14 cellular contexts compared by ENCODE assay signal in genomic region chr9:98805506-98806272, GRCh38. TPM values are rescaled to one million over a fixed set of nuclear protein-coding genes. Genes with fewer than 3 reads are reported as not detected.
DNase-seq lines count a peak whose midpoint lies in the region; ATAC-seq and TF ChIP-seq lines count a peak whose summit lies in the region.
"Had no signal": no experiment of that assay in that cellular context is flagged by ENCODE, and none has a peak within 500 bp of the region (broad histone marks: within the 10 kb centered on the region; RNA-seq: fewer than 3 reads in every experiment).

No MANE protein-coding gene starts in this region.

- H3K4me3 ChIP-seq in PC-9 (no peak overlapping the region), esophagus squamous epithelium (no peak overlapping the region), trophoblast cell (ENCODE audit: low read depth, low read length) (no peak overlapping the region)
- H3K4me3 ChIP-seq: breast epithelium had no signal

- TF ChIP-seq CTCF in PC-9 (conservative IDR thresholded peaks at IDR 0.05) (no peak), esophagus squamous epithelium (IDR thresholded peaks at IDR 0.05) (no peak)

- no peak overlapping the region for H2BK120ac ChIP-seq in trophoblast cell (ENCODE audit: insufficient read depth, low read length, poor library complexity)

- CTCF ChIA-PET in PC-9 (lab: Charles Lee) (interaction anchor here (1.0 to 1.3 kb wide), 3 partner anchors 43 to 335 kb away, joined by 3 to 6 read pairs (median 5); no protein-coding TSS in a partner anchor), T-cell (lab: Charles Lee) (no interaction called here)

- no peaks in the 10 kb centered on the region for H3K36me3 Mint-ChIP-seq in T-cell

- DNase-seq in GM03348 (ENCODE audit: low spot score) (peak; percentile 62), PC-9 (peak in 1 of 2 experiments; percentile 88), esophagus squamous epithelium (lab: John Stamatoyannopoulos, UW) (no peak), trophoblast cell (peak; percentile 85 to 87), germinal center (ENCODE audit: low spot score) (no peak), T-cell (no peak), KG1 (lab: John Stamatoyannopoulos, UW) (no peak), DMS153 (lab: John Stamatoyannopoulos, UW) (no peak)
- DNase-seq: activated effector memory CD4-positive, alpha-beta T cell treated with Interleukin-2 at 50 U/mL for 16 hours; stimulated activated CD4-positive, alpha-beta T cell treated with anti-CD3 and anti-CD28 coated beads, Interleukin-4, amount 100 ng/mL, for 24 hours; T-helper 2 cell had no signal

- H4K20me1 ChIP-seq in PC-9 (ENCODE audit: insufficient read depth): no peaks in the 10 kb centered on the region

- peaks cover 19% of the 10 kb centered on the region for H3K79me2 ChIP-seq in PC-9 (ENCODE audit: low read depth)
- no peaks in the 10 kb centered on the region for H3K79me2 ChIP-seq in trophoblast cell (ENCODE audit: control insufficient read depth, insufficient read depth, low read length, poor library complexity)

- no peak overlapping the region for H2AFZ ChIP-seq in PC-9
- no peak overlapping the region for H2AFZ ChIP-seq in trophoblast cell (ENCODE audit: insufficient read depth, low read length, poor library complexity)

- H2AK5ac ChIP-seq in trophoblast cell (ENCODE audit: low read length): no peak overlapping the region

- H3K4ac ChIP-seq in trophoblast cell (ENCODE audit: low read depth, low read length): no peak overlapping the region

- no peak overlapping the region for H3K27ac Mint-ChIP-seq in T-cell
- H3K27ac Mint-ChIP-seq: stimulated activated naive CD8-positive, alpha-beta T cell treated with anti-CD3 and anti-CD28 coated beads, Interleukin-15, Interleukin-2, amounts not matched to agents 100 ng/mL and 50 ng/mL, for 24 hours had no signal

- no peak overlapping the region for H4K91ac ChIP-seq in trophoblast cell (ENCODE audit: low read depth, low read length)

- H3K4me2 ChIP-seq in PC-9 (peak overlapping the region; percentile 84), trophoblast cell (ENCODE audit: low read length) (no peak overlapping the region)
- H3K4me2 ChIP-seq: KMS-11 had no signal

- no peak overlapping the region for H2BK12ac ChIP-seq in trophoblast cell (ENCODE audit: low read length)

- H3K79me1 ChIP-seq in trophoblast cell (ENCODE audit: low read length): no peaks in the 10 kb centered on the region

- H3K27me3 ChIP-seq in PC-9 (ENCODE audit: insufficient read depth, low read depth) (no peaks in the 10 kb centered on the region), esophagus squamous epithelium (no peaks in the 10 kb centered on the region), trophoblast cell (ENCODE audit: insufficient read depth, low read length) (no peaks in the 10 kb centered on the region)

- H3K36me3 ChIP-seq in PC-9 (ENCODE audit: low read depth): no peaks in the 10 kb centered on the region
- H3K36me3 ChIP-seq in esophagus squamous epithelium: no peaks in the 10 kb centered on the region
- no peaks in the 10 kb centered on the region for H3K36me3 ChIP-seq in trophoblast cell (ENCODE audit: control insufficient read depth in 1 of 2, insufficient read depth in 2 of 2, low read length in 2 of 2)
- H3K36me3 ChIP-seq: breast epithelium had no signal

- no TSS peak for BruUV-seq in PC-9 (replicated peaks; lab: Mats Ljungman, UMichigan)

- TF ChIP-seq POLR2A in esophagus squamous epithelium (IDR thresholded peaks at IDR 0.05): no peak

- H3K9ac ChIP-seq in trophoblast cell (ENCODE audit: low read length): no peak overlapping the region
- H3K9ac ChIP-seq: KMS-11 had no signal

- peaks cover 28 to 31% (median 28%) of the 10 kb centered on the region in 3 donors for H3K4me1 Mint-ChIP-seq in T-cell

- H3K4me1 ChIP-seq in PC-9 (replicated peaks; ENCODE audit: insufficient read depth) (peaks cover 86% of the 10 kb centered on the region), esophagus squamous epithelium (peaks cover 21 to 95% (median 48%) of the 10 kb centered on the region in 3 donors), trophoblast cell (ENCODE audit: control insufficient read depth in 1 of 2, insufficient read depth in 2 of 2, low read length in 2 of 2) (peaks cover 11 to 17% of the 10 kb centered on the region in 2 experiments)

- H3K9me3 Mint-ChIP-seq in T-cell: no peaks in the 10 kb centered on the region
- H3K9me3 Mint-ChIP-seq: stimulated activated naive CD8-positive, alpha-beta T cell treated with anti-CD3 and anti-CD28 coated beads, Interleukin-15, Interleukin-2, amounts not matched to agents 100 ng/mL and 50 ng/mL, for 24 hours had no signal

- H4K8ac ChIP-seq in trophoblast cell (ENCODE audit: low read depth, low read length): no peak overlapping the region

- 39 to 46% methylated on average over 4 to 6 of the region's 8 CpGs for WGBS in esophagus squamous epithelium, 2 donors
- no CpG with 5 or more reads among the region's 8 CpGs for WGBS in trophoblast cell (ENCODE audit: extremely low coverage, insufficient coverage, insufficient read length)

- POLR2A ChIA-PET in PC-9 (lab: Charles Lee; ENCODE audit: unreplicated experiment) (no interaction called here), T-cell (lab: Charles Lee) (no interaction called here)

- H2BK5ac ChIP-seq in trophoblast cell (ENCODE audit: low read depth, low read length, poor library complexity): no peak overlapping the region

- no peak overlapping the region for H3K14ac ChIP-seq in trophoblast cell (ENCODE audit: low read length)

- H3K9me3 ChIP-seq in PC-9 (ENCODE audit: insufficient read depth, low read depth): no peaks in the 10 kb centered on the region
- H3K9me3 ChIP-seq in esophagus squamous epithelium: no peaks in the 10 kb centered on the region
- H3K9me3 ChIP-seq in trophoblast cell (ENCODE audit: insufficient read depth, low read depth, low read length): no peaks in the 10 kb centered on the region
- H3K9me3 ChIP-seq: breast epithelium had no signal

- peak overlapping the region in 1 of 3 donors; percentile 88 for H3K4me3 Mint-ChIP-seq in T-cell
- H3K4me3 Mint-ChIP-seq: stimulated activated naive CD8-positive, alpha-beta T cell treated with anti-CD3 and anti-CD28 coated beads, Interleukin-15, Interleukin-2, amounts not matched to agents 100 ng/mL and 50 ng/mL, for 24 hours had no signal

- peaks cover 4 to 6% of the 10 kb centered on the region in 2 donors for H3K27me3 Mint-ChIP-seq in T-cell

- no peaks in the 10 kb centered on the region for H3K9me2 ChIP-seq in PC-9 (ENCODE audit: insufficient read depth)

- no peak overlapping the region for H3K23ac ChIP-seq in trophoblast cell (ENCODE audit: low read length)

- H3F3A ChIP-seq in PC-9 (ENCODE audit: insufficient read depth, low read depth): peaks cover 66% of the 10 kb centered on the region

- no peak overlapping the region for H3K18ac ChIP-seq in trophoblast cell (ENCODE audit: low read length)

- H3K27ac ChIP-seq in PC-9 (0 out of 2 replicates have a peak overlapping the region, but pooled peaks have one; percentile 13), esophagus squamous epithelium (peak overlapping the region; percentile 34 to 83 (median 68)), trophoblast cell (ENCODE audit: low read depth, low read length) (no peak overlapping the region)
- H3K27ac ChIP-seq: KMS-11 had no signal

- H4K12ac ChIP-seq in trophoblast cell (ENCODE audit: low read depth, low read length): no peak overlapping the region

- intact Hi-C loops in PC-9 (cut with micrococcal nuclease; ENCODE audit: unreplicated experiment) (loop anchor here (1.0 to 10.0 kb wide), 5 partner anchors 73 to 751 kb away; partner anchors contain the start of genes ALG2, NANS and SEC61B), esophagus squamous epithelium (cut with DNase I) (no loop called here)

- ATAC-seq in T-cell (replicated peaks in 1 of 4): no peak

RNA-seq across cellular contexts. Expression of gene GALNT12, which starts 1.8 kb away (rescaled TPM):
- total RNA-seq in PC-9 (2021) (50.3 and 52.9 TPM in 2 replicates), esophagus squamous epithelium (10 to 100 TPM; 17.5 to 25.9 (median 21.1) TPM), T-cell (10 to 100 TPM in 4 of 5 donors, 1 to 10 TPM in 1; 9.5 to 11.7 (median 11.6) TPM)
- polyA plus RNA-seq in trophoblast cell (2013): 3.4 and 3.7 TPM in 2 replicates

RNA-seq across cellular contexts. Expression of gene ANKS6, which starts 9.3 kb away (rescaled TPM):
- 74.7 and 87.7 TPM in 2 replicates for total RNA-seq in PC-9 (2021)
- total RNA-seq in esophagus squamous epithelium: 10 to 100 TPM; 11.0 to 21.7 (median 15.3) TPM
- 12.1 TPM in 2 replicates for polyA plus RNA-seq in trophoblast cell (2013)
- 10 to 100 TPM; 11.7 to 19.0 (median 14.1) TPM for total RNA-seq in T-cell

Comparison
In these comparisons a context has a peak if more than half of its experiments do, and no peak if none do; other contexts are left out.
1. DNase-seq: peak in GM03348 (single experiment) and trophoblast cell (2 of 2); none in esophagus squamous epithelium (single experiment), germinal center (single experiment), T-cell (0 of 34), KG1 (single experiment) and DMS153 (single experiment).